In the genomic region with DNA sequence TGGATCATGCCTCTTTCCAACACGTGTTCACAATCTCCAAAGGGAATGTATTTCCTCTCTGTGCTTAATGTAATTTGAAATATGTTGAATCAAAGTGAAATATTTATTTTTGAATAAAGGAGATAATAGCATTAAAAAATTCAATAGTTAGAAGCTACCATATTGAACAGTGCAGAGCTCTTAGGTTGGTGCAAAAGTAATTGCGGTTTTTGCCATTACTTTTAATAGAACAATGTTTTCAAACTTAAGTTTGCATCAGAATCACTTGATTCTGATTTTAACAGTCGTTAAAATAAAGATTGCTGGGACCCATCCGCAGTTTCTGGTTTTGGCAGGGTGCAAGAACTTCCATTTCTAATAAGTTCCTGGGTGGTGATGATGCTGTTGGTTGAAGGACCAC, we compare ENCODE assay signal across 8 cellular contexts. TPM values are rescaled to one million over a fixed set of nuclear protein-coding genes. Genes with fewer than 3 reads are reported as not detected.
"Had no signal": no experiment of that assay in that cellular context is flagged by ENCODE, and none has a peak within 500 bp of the region (broad histone marks: within the 10 kb centered on the region; RNA-seq: fewer than 3 reads in every experiment).

No MANE protein-coding gene starts in this region.

- H3K27ac ChIP-seq: GM23248 had no signal

- H3K4me3 ChIP-seq: GM23248, HAP-1 had no signal

- H3K9me3 ChIP-seq: HAP-1 had no signal

- H3K36me3 ChIP-seq: HAP-1 had no signal

- ATAC-seq: HCT116 had no signal

- H3K9me3 Mint-ChIP-seq: IgD-negative memory B cell had no signal

- H3K9ac ChIP-seq: GM23248 had no signal

- H3K27ac Mint-ChIP-seq: IgD-negative memory B cell had no signal

- H2AFZ ChIP-seq: GM23248 had no signal

- DNase-seq: GM23248, GOT3, H7, KG1 had no signal

- H3K4me3 Mint-ChIP-seq: IgD-negative memory B cell had no signal

RNA-seq across cellular contexts. Expression of gene MEIOC, which starts 10.0 kb away (rescaled TPM):
- total RNA-seq: GM23248, HT-29 had no signal
